In genomic region chr12:570949-571794, GRCh38 we compare ENCODE assay signal across 8 cellular contexts.
DNase-seq lines count a peak whose midpoint lies in the region; ATAC-seq, FAIRE-seq and TF ChIP-seq lines count a peak whose summit lies in the region.

No MANE protein-coding gene starts in this region.

- TF ChIP-seq CTCF in AG10803 (conservative IDR thresholded peaks at IDR 0.05; ENCODE audit: low read length) (no peak), brain microvascular endothelial cell (IDR thresholded peaks at IDR 0.05; ENCODE audit: low read depth, low read length, missing control alignments) (no peak), D721Med (IDR thresholded peaks at IDR 0.05; ENCODE audit: insufficient read depth, missing control alignments) (no peak)

- in situ Hi-C loops in brain microvascular endothelial cell (cut with HindIII; ENCODE audit: low pct_ligation_motif_present, low sequenced_read_pairs) = no loop called here

- peak overlapping the region; percentile 19 for H3K27ac ChIP-seq in brain microvascular endothelial cell
- H3K27ac ChIP-seq in substantia nigra (ENCODE audit: low read depth, low read length, poor library complexity, severe bottlenecking) = peak overlapping the region; percentile 77

- no peak for FAIRE-seq in D721Med (lab: Jason Lieb, UNC)

- H3K4me3 ChIP-seq in AG10803 (ENCODE audit: low read length) = peak overlapping the region; percentile 77
- peak overlapping the region; percentile 72 for H3K4me3 ChIP-seq in brain microvascular endothelial cell (ENCODE audit: low read depth, low read length)

- no peak for ATAC-seq in HG03378 (IDR thresholded peaks at IDR 0.05; ENCODE audit: unreplicated experiment)
- no peak for ATAC-seq in HG02870 (IDR thresholded peaks at IDR 0.05; ENCODE audit: unreplicated experiment)

- no peaks in the 10 kb centered on the region for H3K36me3 ChIP-seq in brain microvascular endothelial cell (replicated peaks)

- DNase-seq in AG10803 (ENCODE audit: low read depth) (peak; percentile 89), HT1080 (ENCODE audit: low read depth) (peak; percentile 86), brain microvascular endothelial cell (no peak), kidney tubule cell (ENCODE audit: low spot score) (peak; percentile 62), substantia nigra (lab: John Stamatoyannopoulos, UW) (peak in 21 of 49 donors; percentile 9 to 81 (median 28)), D721Med (ENCODE audit: insufficient read length, low spot score) (no peak)

- H3K27me3 ChIP-seq in brain microvascular endothelial cell (replicated peaks) = no peaks in the 10 kb centered on the region

Comparison
In these comparisons a context has a peak if more than half of its experiments do, and no peak if none do; other contexts are left out.
1. DNase-seq: peak in AG10803 (single experiment), HT1080 (single experiment) and kidney tubule cell (single experiment); none in brain microvascular endothelial cell (single experiment) and D721Med (single experiment).